7 cellular contexts compared by ENCODE assay signal in genomic region chr12:108856170-108856427, GRCh38. TPM values are rescaled to one million over a fixed set of nuclear protein-coding genes. Genes with fewer than 3 reads are reported as not detected.
DNase-seq lines count a peak whose midpoint lies in the region; ATAC-seq and TF ChIP-seq lines count a peak whose summit lies in the region.

No MANE protein-coding gene starts in this region.

- no peaks in the 10 kb centered on the region for H3K27me3 ChIP-seq in Karpas-422 (ENCODE audit: low read length)
- no peaks in the 10 kb centered on the region for H3K27me3 ChIP-seq in ascending aorta
- H3K27me3 ChIP-seq in suprapubic skin = no peaks in the 10 kb centered on the region

- H3K9me2 ChIP-seq in Karpas-422 (replicated peaks; ENCODE audit: insufficient read depth, low read length) = no peaks in the 10 kb centered on the region

- H2AFZ ChIP-seq in Karpas-422 (ENCODE audit: low read length) = no peak overlapping the region

- H3K4me2 ChIP-seq in Karpas-422 (ENCODE audit: low read depth, low read length, poor library complexity, severe bottlenecking) = peak overlapping the region; percentile 82

- H3K9me3 ChIP-seq in Karpas-422 (ENCODE audit: low read length) = peaks cover 5% of the 10 kb centered on the region; the same call in 1 of the 2 replicates
- H3K9me3 ChIP-seq in ascending aorta = no peaks in the 10 kb centered on the region
- no peaks in the 10 kb centered on the region for H3K9me3 ChIP-seq in suprapubic skin

- no peak for TF ChIP-seq EP300 in suprapubic skin (IDR thresholded peaks at IDR 0.05)

- H3K4me3 ChIP-seq in Karpas-422 (ENCODE audit: low read length) (peak overlapping the region; percentile 99), ascending aorta (peak overlapping the region; percentile 87 to 93), suprapubic skin (peak overlapping the region; percentile 63)

- H3K36me3 ChIP-seq in Karpas-422 (ENCODE audit: insufficient read depth, low read length) = peaks cover 5% of the 10 kb centered on the region; the same call in 1 of the 2 replicates
- H3K36me3 ChIP-seq in ascending aorta = no peaks in the 10 kb centered on the region
- H3K36me3 ChIP-seq in suprapubic skin = no peaks in the 10 kb centered on the region

- H4K20me1 ChIP-seq in Karpas-422 (ENCODE audit: insufficient read depth, low read depth, low read length) = no peaks in the 10 kb centered on the region

- no peak overlapping the region for H3K27ac ChIP-seq in Karpas-422 (ENCODE audit: low read length)
- peak overlapping the region; percentile 93 to 97 for H3K27ac ChIP-seq in ascending aorta
- H3K27ac ChIP-seq in suprapubic skin = peak overlapping the region; percentile 86

- H3K9ac ChIP-seq in Karpas-422 (ENCODE audit: low read length) = peak overlapping the region; percentile 93

- intact Hi-C loops in ascending aorta (cut with DNase I) (loop anchor here (2.0 to 10.0 kb wide), 6 partner anchors 236 to 1764 kb away; partner anchors contain the start of genes ALKBH2, CRY1, FICD and ISCU), left colon (cut with DNase I, micrococcal nuclease) (loop anchor here in 1 of 2 donors (10.0 kb wide), 2 partner anchors 51 to 291 kb away; partner anchors contain the start of genes ISCU and SART3)

- TF ChIP-seq CTCF in ascending aorta (IDR thresholded peaks at IDR 0.05) (no peak), suprapubic skin (IDR thresholded peaks at IDR 0.05) (no peak)

- H3K4me1 ChIP-seq in Karpas-422 (ENCODE audit: low read length) (peaks cover 34% of the 10 kb centered on the region), ascending aorta (peaks cover 24 to 49% of the 10 kb centered on the region in 2 donors), suprapubic skin (peaks cover 51% of the 10 kb centered on the region)

- no peak for TF ChIP-seq POLR2A in suprapubic skin (IDR thresholded peaks at IDR 0.05)

- peak; percentile 4 for ATAC-seq in left lobe of liver
- ATAC-seq in left colon = no peak

- 40% methylated on average over 1 of the region's 6 CpGs for WGBS in suprapubic skin

- H3K79me2 ChIP-seq in Karpas-422 (ENCODE audit: low read length) = peaks cover 38% of the 10 kb centered on the region

- no peak for DNase-seq in Karpas-422
- DNase-seq in ascending aorta (ENCODE audit: low spot score in 2 of 2) = no peak
- peak; percentile 58 for DNase-seq in left lobe of liver (ENCODE audit: low spot score)
- no peak for DNase-seq in suprapubic skin (ENCODE audit: low spot score in 2 of 2)
- DNase-seq in left colon = no peak
- DNase-seq in dedifferentiated amniotic fluid mesenchymal stem cell (ENCODE audit: extremely low spot score) = no peak
- no peak for DNase-seq in NCI-H524 (lab: John Stamatoyannopoulos, UW)

RNA-seq across cellular contexts. Expression of gene SSH1, which starts 1.3 kb away (rescaled TPM):
- total RNA-seq in Karpas-422 (2014; rRNA removed; shearing (Covaris generic); ENCODE audit: low replicate concordance) = 7.9 and 9.5 TPM in 2 replicates
- total RNA-seq in ascending aorta = 16.1 TPM
- 18.9 TPM for total RNA-seq in left lobe of liver
- 10 to 100 TPM; 11.2 to 26.0 (median 15.8) TPM for total RNA-seq in suprapubic skin
- 10 to 100 TPM; 24.6 to 28.2 TPM for total RNA-seq in left colon

RNA-seq across cellular contexts. Expression of gene DAO, which starts 23.8 kb away (rescaled TPM):
- total RNA-seq in Karpas-422 (2014; rRNA removed; shearing (Covaris generic); ENCODE audit: low replicate concordance) = not detected in 2 replicates
- not detected for total RNA-seq in ascending aorta
- total RNA-seq in left lobe of liver = 65.3 TPM
- not detected for total RNA-seq in suprapubic skin
- total RNA-seq in left colon = 1 to 10 TPM; 3.8 to 4.9 TPM

Comparison
In these comparisons a context has a peak if more than half of its experiments do, and no peak if none do; other contexts are left out.
1. RNA of gene DAO, which starts 23.8 kb away (total RNA-seq): 65.3 TPM in left lobe of liver (single experiment); 3.8 to 4.9 TPM in left colon, not detected in Karpas-422, not detected in ascending aorta (single experiment) and not detected in suprapubic skin; every median in the first group is over 10 times any median in the second.
2. Peak in every context shown above with its lines, with median percentiles within 50 percentile points of each other: H3K4me3 ChIP-seq.